1 cellular context compared by ENCODE assay signal in the genomic region with DNA sequence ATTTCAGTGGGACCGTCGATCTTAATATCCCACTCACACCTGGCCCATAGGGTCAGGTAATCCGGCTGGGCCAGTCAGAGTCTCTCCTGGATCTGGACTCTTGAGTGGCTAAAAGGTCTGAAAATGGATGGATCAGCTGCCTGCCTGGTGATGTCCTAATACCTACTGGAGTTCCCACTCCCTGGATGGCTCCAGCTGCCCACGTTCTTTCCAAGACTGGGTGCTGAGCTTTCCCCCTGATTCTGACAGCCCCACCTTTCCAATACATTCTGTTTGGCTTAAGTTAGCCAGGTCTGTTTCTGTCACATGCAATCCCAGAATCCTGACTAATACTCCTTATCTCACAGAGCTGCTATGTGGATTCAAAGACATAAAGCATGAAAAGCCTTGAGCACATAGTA.
TF ChIP-seq lines count a peak whose summit lies in the region.

No MANE protein-coding gene starts in this region.

TF ChIP-seq in SK-N-SH treated with all-trans-retinoic acid at 6 μM for 48 hours, 23 proteins besides CTCF, POLR2A, EP300 and RAD21 (continued from another document):
- no peak for TF ChIP-seq ZFP3 (CRISPR knock-in tag; IDR thresholded peaks at IDR 0.05)
- TF ChIP-seq ESRRG (CRISPR knock-in tag; IDR thresholded peaks at IDR 0.05) = no peak
- TF ChIP-seq, protein P1, sequence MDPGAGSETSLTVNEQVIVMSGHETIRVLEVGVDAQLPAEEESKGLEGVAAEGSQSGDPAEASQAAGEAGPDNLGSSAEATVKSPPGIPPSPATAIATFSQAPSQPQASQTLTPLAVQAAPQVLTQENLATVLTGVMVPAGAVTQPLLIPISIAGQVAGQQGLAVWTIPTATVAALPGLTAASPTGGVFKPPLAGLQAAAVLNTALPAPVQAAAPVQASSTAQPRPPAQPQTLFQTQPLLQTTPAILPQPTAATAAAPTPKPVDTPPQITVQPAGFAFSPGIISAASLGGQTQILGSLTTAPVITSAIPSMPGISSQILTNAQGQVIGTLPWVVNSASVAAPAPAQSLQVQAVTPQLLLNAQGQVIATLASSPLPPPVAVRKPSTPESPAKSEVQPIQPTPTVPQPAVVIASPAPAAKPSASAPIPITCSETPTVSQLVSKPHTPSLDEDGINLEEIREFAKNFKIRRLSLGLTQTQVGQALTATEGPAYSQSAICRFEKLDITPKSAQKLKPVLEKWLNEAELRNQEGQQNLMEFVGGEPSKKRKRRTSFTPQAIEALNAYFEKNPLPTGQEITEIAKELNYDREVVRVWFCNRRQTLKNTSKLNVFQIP (CRISPR knock-in tag; IDR thresholded peaks at IDR 0.05; ENCODE audit: borderline replicate concordance, low read depth) = no peak
- TF ChIP-seq BACH2 (CRISPR knock-in tag; IDR thresholded peaks at IDR 0.05; ENCODE audit: borderline replicate concordance) = no peak
- no peak for TF ChIP-seq ZC3H10 (CRISPR knock-in tag; IDR thresholded peaks at IDR 0.05)
- no peak for TF ChIP-seq ZNF70 (CRISPR knock-in tag; IDR thresholded peaks at IDR 0.05)
- no peak for TF ChIP-seq PPARA (CRISPR knock-in tag; IDR thresholded peaks at IDR 0.05; ENCODE audit: borderline replicate concordance)
- TF ChIP-seq ZNF565 (CRISPR knock-in tag; conservative IDR thresholded peaks at IDR 0.05; ENCODE audit: low read depth) = no peak
- no peak for TF ChIP-seq ARNTL (CRISPR knock-in tag; IDR thresholded peaks at IDR 0.05; ENCODE audit: borderline replicate concordance, low read depth)
- TF ChIP-seq CSDC2 (CRISPR knock-in tag; IDR thresholded peaks at IDR 0.05) = no peak
